Comparison of ENCODE assay signal across 23 cellular contexts in genomic region chr20:62492711-62493110, GRCh38. TPM values are rescaled to one million over a fixed set of nuclear protein-coding genes. Genes with fewer than 3 reads are reported as not detected.
"Had no signal": no experiment of that assay in that cellular context is flagged by ENCODE, and none has a peak within 500 bp of the region (broad histone marks: within the 10 kb centered on the region; RNA-seq: fewer than 3 reads in every experiment).

No MANE protein-coding gene starts in this region.

- H3K36me3 ChIP-seq: MG63, SJCRH30 had no signal

- H3K4me3 ChIP-seq: MG63, SJCRH30 had no signal

- H3K27ac ChIP-seq: RWPE1, SJCRH30 had no signal

- DNase-seq: IMR-90, Karpas-422, KG1, MG63, NCI-H1092, NCI-H1105 treated with DMSO at 0.1 percent for 48 hours, NCI-H1417 treated with DMSO at 0.1 percent for 48 hours, NCI-H146, NCI-H1694 treated with DMSO at 0.1 percent for 48 hours, NCI-H1930, NCI-H2081, NCI-H2107, NCI-H2171, NCI-H226, NCI-H446, NCI-H510A, NCI-H524 treated with DMSO at 0.1 percent for 48 hours, NCI-H69, NCI-H774, SHP77 treated with DMSO at 0.1 percent for 48 hours, SJCRH30 had no signal

- ATAC-seq: SK-N-SH treated with all-trans-retinoic acid at 6 μM for 48 hours had no signal

- H3K9me3 ChIP-seq: MG63, SJCRH30 had no signal

- H3K27me3 ChIP-seq: MG63 had no signal

RNA-seq across cellular contexts. Expression of gene GATA5, which starts 16.9 kb away (rescaled TPM):
- total RNA-seq: IMR-90, SJCRH30 had no signal
- polyA plus RNA-seq: IMR-90 had no signal
